Comparison of ENCODE assay signal across 23 cellular contexts in the genomic region with DNA sequence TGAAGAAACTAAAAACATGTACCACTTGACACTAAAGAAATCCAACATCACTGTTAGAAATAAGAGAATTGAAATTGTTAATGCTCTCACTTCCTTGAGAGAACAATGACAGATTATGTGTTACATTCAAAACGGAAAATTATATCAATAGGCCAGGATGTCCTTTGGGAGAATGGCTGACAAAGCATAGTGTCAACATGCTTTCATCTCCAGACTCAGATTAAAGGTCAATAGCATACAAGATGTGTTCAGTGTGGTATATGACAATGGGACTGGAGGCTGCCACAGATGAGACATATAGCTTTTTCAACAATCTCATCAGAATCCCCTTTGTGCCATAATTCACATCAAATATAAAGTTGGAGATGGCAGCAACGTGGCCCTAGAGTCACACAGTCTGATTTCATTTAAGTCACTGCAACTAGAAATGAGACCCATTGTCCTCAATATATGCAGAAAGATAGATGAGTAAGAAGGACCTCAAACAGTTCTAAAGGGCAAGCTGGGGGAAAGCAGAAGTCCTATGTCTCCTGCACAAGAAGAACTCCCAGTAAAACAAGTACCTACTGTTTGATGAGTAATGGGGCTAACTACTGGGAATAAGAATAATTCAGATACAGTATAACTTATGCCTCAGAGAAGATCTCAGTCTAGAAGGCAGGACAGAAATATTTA.
"Had no signal": no experiment of that assay in that cellular context is flagged by ENCODE, and none has a peak within 500 bp of the region (broad histone marks: within the 10 kb centered on the region; RNA-seq: fewer than 3 reads in every experiment).

No MANE protein-coding gene starts in this region.

- H3K36me3 ChIP-seq: breast epithelium, gastroesophageal sphincter, ovary, suprapubic skin, tibial artery had no signal

- H3K4me1 ChIP-seq: breast epithelium, gastroesophageal sphincter, suprapubic skin, tibial artery had no signal

- DNase-seq: activated CD4-positive, alpha-beta memory T cell treated with anti-CD3 and anti-CD28 coated beads for 36 hours; activated CD4-positive, alpha-beta T cell treated with anti-CD3 and anti-CD28 coated beads, Interleukin-2, amount 10 ng/mL, durations not matched to agents 24 days and 14 days; activated CD4-positive, CD25-positive, alpha-beta regulatory T cell treated with anti-CD3 and anti-CD28 coated beads, Interleukin-2, amount 50 U/mL, for 72 hours; activated CD8-positive, alpha-beta memory T cell treated with anti-CD3 and anti-CD28 coated beads, Interleukin-2, amount 50 U/mL, for 48 hours; activated gamma-delta T cell treated with Interleukin-2 at 50 U/mL for 16 hours; activated naive CD4-positive, alpha-beta T cell treated with anti-CD3 and anti-CD28 coated beads, Interleukin-2, amount 50 U/mL, for 16 hours; activated T-cell treated with anti-CD3 and anti-CD28 coated beads, Interleukin-2, amount 50 U/mL, for 24 hours; central memory CD4-positive, alpha-beta T cell; head of caudate nucleus; hippocampal formation; left cardiac atrium; left ventricle myocardium superior; mammary epithelial cell; nephron progenitor cell; ovary; stimulated activated CD4-positive, alpha-beta T cell treated with anti-CD3 and anti-CD28 coated beads, Interleukin-12 subunit alpha, Interleukin-12 subunit beta, amount 100 ng/mL, for 4 hours; stimulated activated CD4-positive, alpha-beta T cell treated with anti-CD3 and anti-CD28 coated beads, Interleukin-4, amount 100 ng/mL, for 1 hour; T1000; tibial artery had no signal

- H3K4me3 ChIP-seq: breast epithelium, gastroesophageal sphincter, ovary, skin epidermis, suprapubic skin, tibial artery had no signal

- H3K27ac ChIP-seq: breast epithelium, gastroesophageal sphincter, ovary, skin epidermis, suprapubic skin, tibial artery had no signal

- H3K27me3 ChIP-seq: breast epithelium, gastroesophageal sphincter, ovary, suprapubic skin, tibial artery had no signal

- ATAC-seq: gastroesophageal sphincter, left cardiac atrium, left ventricle myocardium superior had no signal

- H3K9me3 ChIP-seq: breast epithelium, gastroesophageal sphincter, ovary, suprapubic skin, tibial artery had no signal
